ENCODE assay signal across 17 cellular contexts in genomic region chr3:174243194-174243593, GRCh38.
A peak's percentile ranks its signal among the peaks of the same experiment; 100 is the strongest.
DNase-seq lines count a peak whose midpoint lies in the region; TF ChIP-seq lines count a peak whose summit lies in the region.
"Had no signal": no experiment of that assay in that cellular context is flagged by ENCODE, and none has a peak within 500 bp of the region (broad histone marks: within the 10 kb centered on the region; RNA-seq: fewer than 3 reads in every experiment).

No MANE protein-coding gene starts in this region.

- H3K4me2 ChIP-seq in mesenchymal stem cell (ENCODE audit: low read length, poor library complexity, severe bottlenecking) = no peak overlapping the region

- no peak overlapping the region for H2AFZ ChIP-seq in mesenchymal stem cell (ENCODE audit: low read depth, low read length)

- H2BK12ac ChIP-seq in mesenchymal stem cell (ENCODE audit: low read length in 2 of 2) = no peak overlapping the region

- H3K4me1 ChIP-seq in mesenchymal stem cell (ENCODE audit: control insufficient read depth, insufficient read depth, low read depth, low read length) (no peaks in the 10 kb centered on the region), Peyer's patch (no peaks in the 10 kb centered on the region)
- H3K4me1 ChIP-seq: upper lobe of right lung had no signal

- H3K9me3 ChIP-seq in mesenchymal stem cell (ENCODE audit: control insufficient read depth, low read length) = no peaks in the 10 kb centered on the region
- no peaks in the 10 kb centered on the region for H3K9me3 ChIP-seq in Peyer's patch
- H3K9me3 ChIP-seq: upper lobe of right lung had no signal

- H3K27ac ChIP-seq in mesenchymal stem cell (ENCODE audit: low read length, poor library complexity, severe bottlenecking) (no peak overlapping the region), Peyer's patch (no peak overlapping the region)
- H3K27ac ChIP-seq: HL-60, upper lobe of right lung had no signal

- no peak for TF ChIP-seq POLR2A in Peyer's patch (IDR thresholded peaks at IDR 0.05)

- H2AK5ac ChIP-seq in mesenchymal stem cell (ENCODE audit: low read length, severe bottlenecking) = no peak overlapping the region

- H3K23ac ChIP-seq in mesenchymal stem cell (ENCODE audit: low read length in 2 of 2) = no peak overlapping the region

- H2BK15ac ChIP-seq in mesenchymal stem cell (ENCODE audit: low read depth, poor library complexity, severe bottlenecking) = no peak overlapping the region

- H2BK120ac ChIP-seq in mesenchymal stem cell (ENCODE audit: low read depth, low read length) = no peak overlapping the region

- no peak overlapping the region for H3K4ac ChIP-seq in mesenchymal stem cell (ENCODE audit: low read depth in 1 of 2, low read length in 2 of 2)

- H3K36me3 ChIP-seq in mesenchymal stem cell (ENCODE audit: control insufficient read depth in 1 of 2, insufficient read depth in 2 of 2, low read depth in 1 of 2, low read length in 2 of 2) = no peaks in the 10 kb centered on the region
- H3K36me3 ChIP-seq in Peyer's patch = no peaks in the 10 kb centered on the region
- H3K36me3 ChIP-seq: upper lobe of right lung had no signal

- H3K18ac ChIP-seq in mesenchymal stem cell (ENCODE audit: low read depth in 1 of 2, low read length in 2 of 2) = no peak overlapping the region

- DNase-seq in AG09309 (ENCODE audit: low read depth) (peak; percentile 5), LHCN-M2 (ENCODE audit: low read depth) (peak; percentile 7), astrocyte of the spinal cord (ENCODE audit: low read depth, low spot score) (peak; percentile 45), mesenchymal stem cell (peak; percentile 76), Peyer's patch (no peak), GF-D8 (lab: John Stamatoyannopoulos, UW) (no peak), OCI-M1 (lab: John Stamatoyannopoulos, UW) (no peak)
- no peak for DNase-seq in activated naive CD4-positive, alpha-beta T cell treated with Interleukin-2 at 50 U/mL for 16 hours
- DNase-seq: ACHN; activated CD4-positive, alpha-beta T cell treated with anti-CD3 and anti-CD28 coated beads, Interleukin-2, amount 10 ng/mL, durations not matched to agents 24 days and 14 days; KG1; NCI-H1105 treated with DMSO at 0.1 percent for 48 hours; NCI-H226; stimulated activated naive B cell treated with anti-CD40 and anti-IgM and Interleukin-4, amounts not matched to agents 10 μg/mL and 1 μg/mL and 100 μg/mL, for 72 hours; T-helper 9 cell; upper lobe of right lung had no signal

- H3K27me3 ChIP-seq in mesenchymal stem cell (ENCODE audit: control insufficient read depth in 1 of 2, insufficient read depth in 1 of 2, low read length in 2 of 2) = no peaks in the 10 kb centered on the region
- H3K27me3 ChIP-seq in Peyer's patch = no peaks in the 10 kb centered on the region
- H3K27me3 ChIP-seq: upper lobe of right lung had no signal

- H3K9ac ChIP-seq in mesenchymal stem cell (ENCODE audit: low read length) = peak overlapping the region; percentile 28

- H4K91ac ChIP-seq in mesenchymal stem cell (ENCODE audit: low read length) = no peak overlapping the region

- in situ Hi-C loops in astrocyte of the spinal cord (cut with HindIII; ENCODE audit: low sequenced_read_pairs) = no loop called here

- H3K4me3 ChIP-seq in AG09309 (ENCODE audit: control insufficient read depth, low read depth, low read length) = no peak overlapping the region
- no peak overlapping the region for H3K4me3 ChIP-seq in astrocyte of the spinal cord (ENCODE audit: low read depth, low read length)
- H3K4me3 ChIP-seq in mesenchymal stem cell (ENCODE audit: insufficient read depth in 1 of 2, low read depth in 1 of 2, low read length in 2 of 2) = no peak overlapping the region
- no peak overlapping the region for H3K4me3 ChIP-seq in Peyer's patch
- H3K4me3 ChIP-seq: upper lobe of right lung had no signal

- no peaks in the 10 kb centered on the region for H3K79me1 ChIP-seq in mesenchymal stem cell (replicated peaks; ENCODE audit: low read length, poor library complexity, severe bottlenecking)

- WGBS in mesenchymal stem cell = no CpG with 5 or more reads among the region's 2 CpGs

- TF ChIP-seq CTCF in AG09309 (IDR thresholded peaks at IDR 0.05; ENCODE audit: control insufficient read depth, insufficient read depth, low read depth, low read length, missing control alignments) (no peak), astrocyte of the spinal cord (IDR thresholded peaks at IDR 0.05; ENCODE audit: low read depth, low read length) (no peak), Peyer's patch (IDR thresholded peaks at IDR 0.05) (no peak)

- no peak overlapping the region for H2BK5ac ChIP-seq in mesenchymal stem cell (ENCODE audit: low read depth, low read length, poor library complexity, severe bottlenecking)

- H4K8ac ChIP-seq in mesenchymal stem cell (ENCODE audit: low read length) = no peak overlapping the region

- no peak overlapping the region for H3K14ac ChIP-seq in mesenchymal stem cell (ENCODE audit: low read length in 2 of 2)

Comparison
In these comparisons a context has a peak if more than half of its experiments do, and no peak if none do; other contexts are left out.
1. DNase-seq: peak in AG09309 (single experiment), LHCN-M2 (single experiment), astrocyte of the spinal cord (single experiment) and mesenchymal stem cell (single experiment); none in Peyer's patch (0 of 3), GF-D8 (single experiment), OCI-M1 (single experiment) and activated naive CD4-positive, alpha-beta T cell treated with Interleukin-2 at 50 U/mL for 16 hours (single experiment).